In genomic region chr21:33230518-33231324, GRCh38 we compare ENCODE assay signal across 8 cellular contexts. TPM values are rescaled to one million over a fixed set of nuclear protein-coding genes. Genes with fewer than 3 reads are reported as not detected.
DNase-seq lines count a peak whose midpoint lies in the region; ATAC-seq and TF ChIP-seq lines count a peak whose summit lies in the region.

No MANE protein-coding gene starts in this region.

- H3K4me3 ChIP-seq in BLaER1 treated with 17β-estradiol and CSF1 and Interleukin-3, amounts not matched to agents 10 nM and 100 nM, result peak overlapping the region; percentile 72 to 99 (median 96)
- H3K4me3 ChIP-seq in RWPE2 (ENCODE audit: severe bottlenecking) (peak overlapping the region; percentile 97), astrocyte of the spinal cord (ENCODE audit: low read depth, low read length) (peak overlapping the region; percentile 75), psoas muscle (peak overlapping the region; percentile 99)

- ATAC-seq in GM18909 (IDR thresholded peaks at IDR 0.05; ENCODE audit: poor library complexity, unreplicated experiment) (peak; percentile 35), HG03175 (IDR thresholded peaks at IDR 0.05; ENCODE audit: unreplicated experiment) (peak; percentile 24), RWPE2 (ENCODE audit: low read depth) (peak; percentile 54), psoas muscle (peak; percentile 36 to 64 (median 56))

- H3K36me3 ChIP-seq in BLaER1 treated with 17β-estradiol and CSF1 and Interleukin-3, amounts not matched to agents 10 nM and 100 nM, result peaks cover 7 to 43% (median 26%) of the 10 kb centered on the region in 11 experiments; a peak in 21 of 22 replicates
- H3K36me3 ChIP-seq in RWPE2 (ENCODE audit: low read depth) (0 out of 2 replicates have a peak, but pooled peaks cover 6% of the 10 kb centered on the region), psoas muscle (ENCODE audit: insufficient read depth in 1 of 2, low read depth in 1 of 2) (no peaks in the 10 kb centered on the region)

- H4K20me1 ChIP-seq in BLaER1 treated with 17β-estradiol and CSF1 and Interleukin-3, amounts not matched to agents 10 nM and 100 nM, result peaks cover 10 to 37% (median 24%) of the 10 kb centered on the region in 11 experiments; a peak in 17 of 22 replicates

- 5 to 13% (median 6%) methylated on average over 27 to 31 of the region's 31 CpGs for WGBS in psoas muscle, 3 donors

- no peaks in the 10 kb centered on the region for H3K27me3 ChIP-seq in BLaER1 treated with 17β-estradiol and CSF1 and Interleukin-3, amounts not matched to agents 10 nM and 100 nM
- H3K27me3 ChIP-seq in RWPE2 (ENCODE audit: insufficient read depth, poor library complexity, severe bottlenecking) (no peaks in the 10 kb centered on the region), psoas muscle (ENCODE audit: insufficient read depth in 3 of 3, low read length in 2 of 3) (no peaks in the 10 kb centered on the region)

- H3K9ac ChIP-seq in BLaER1 treated with 17β-estradiol and CSF1 and Interleukin-3, amounts not matched to agents 10 nM and 100 nM, result peak overlapping the region; percentile 92 to 100 (median 99)

- intact Hi-C loops in psoas muscle (cut with DNase I), result no loop called here

- in situ Hi-C loops in astrocyte of the spinal cord (cut with HindIII; ENCODE audit: low sequenced_read_pairs), result no loop called here

- peaks cover 26 to 65% (median 51%) of the 10 kb centered on the region in 10 experiments for H3K4me1 ChIP-seq in BLaER1 treated with 17β-estradiol and CSF1 and Interleukin-3, amounts not matched to agents 10 nM and 100 nM
- peaks cover 9% of the 10 kb centered on the region for H3K4me1 ChIP-seq in RWPE2 (ENCODE audit: insufficient read depth, poor library complexity, severe bottlenecking)
- peaks cover 19% of the 10 kb centered on the region for H3K4me1 ChIP-seq in psoas muscle

- H3K27ac ChIP-seq in BLaER1 treated with 17β-estradiol and CSF1 and Interleukin-3, amounts not matched to agents 10 nM and 100 nM, result peak overlapping the region; percentile 92 to 100 (median 98)
- H3K27ac ChIP-seq in RWPE2 (ENCODE audit: poor library complexity, severe bottlenecking), result peak overlapping the region; percentile 28
- peak overlapping the region; percentile 93 for H3K27ac ChIP-seq in psoas muscle

- H3K4me2 ChIP-seq in BLaER1 treated with 17β-estradiol and CSF1 and Interleukin-3, amounts not matched to agents 10 nM and 100 nM, result peak overlapping the region; percentile 77 to 100 (median 95)

- peak; percentile 61 for DNase-seq in RWPE2 (ENCODE audit: low spot score)
- peak; percentile 50 for DNase-seq in astrocyte of the spinal cord (ENCODE audit: low read depth, low spot score)
- peak; percentile 8 to 28 for DNase-seq in hippocampal formation (lab: John Stamatoyannopoulos, UW)
- peak; percentile 58 to 69 for DNase-seq in psoas muscle
- no peak for DNase-seq in epidermal melanocyte (ENCODE audit: insufficient read length, low spot score)

- TF ChIP-seq CTCF in RWPE2 (IDR thresholded peaks at IDR 0.05; ENCODE audit: poor library complexity, severe bottlenecking) (peak; percentile 28), astrocyte of the spinal cord (IDR thresholded peaks at IDR 0.05; ENCODE audit: low read depth, low read length) (peak; percentile 5), psoas muscle (IDR thresholded peaks at IDR 0.05) (peak; percentile 3)

- H3K9me3 ChIP-seq in BLaER1 treated with 17β-estradiol and CSF1 and Interleukin-3, amounts not matched to agents 10 nM and 100 nM (replicated peaks in 1 of 11), result no peaks in the 10 kb centered on the region
- H3K9me3 ChIP-seq in RWPE2 (ENCODE audit: severe bottlenecking), result no peaks in the 10 kb centered on the region
- H3K9me3 ChIP-seq in psoas muscle, result no peaks in the 10 kb centered on the region

RNA-seq across cellular contexts. Expression of gene IFNAR2, which starts 1.0 kb away (rescaled TPM):
- 10 to 100 TPM in 1 of 4 donors, 1 to 10 TPM in 3; 3.3 to 10.0 (median 6.2) TPM for total RNA-seq in psoas muscle
- polyA plus RNA-seq in psoas muscle, result 1 to 10 TPM; 3.5 to 4.2 (median 3.8) TPM

RNA-seq across cellular contexts. Expression of gene IL10RB, which starts 35.4 kb away (rescaled TPM):
- 1 to 10 TPM; 4.4 to 8.1 (median 6.6) TPM for total RNA-seq in psoas muscle
- polyA plus RNA-seq in psoas muscle, result 1 to 10 TPM; 5.6 to 9.3 (median 8.5) TPM

Comparison
In these comparisons a context has a peak if more than half of its experiments do, and no peak if none do; other contexts are left out.
1. H3K27ac ChIP-seq: peak in every context shown above with its lines; median percentile 98 in BLaER1 treated with 17β-estradiol and CSF1 and Interleukin-3, amounts not matched to agents 10 nM and 100 nM; 93 in psoas muscle; 28 in RWPE2.